ENCODE assay signal across 9 cellular contexts in the genomic region with DNA sequence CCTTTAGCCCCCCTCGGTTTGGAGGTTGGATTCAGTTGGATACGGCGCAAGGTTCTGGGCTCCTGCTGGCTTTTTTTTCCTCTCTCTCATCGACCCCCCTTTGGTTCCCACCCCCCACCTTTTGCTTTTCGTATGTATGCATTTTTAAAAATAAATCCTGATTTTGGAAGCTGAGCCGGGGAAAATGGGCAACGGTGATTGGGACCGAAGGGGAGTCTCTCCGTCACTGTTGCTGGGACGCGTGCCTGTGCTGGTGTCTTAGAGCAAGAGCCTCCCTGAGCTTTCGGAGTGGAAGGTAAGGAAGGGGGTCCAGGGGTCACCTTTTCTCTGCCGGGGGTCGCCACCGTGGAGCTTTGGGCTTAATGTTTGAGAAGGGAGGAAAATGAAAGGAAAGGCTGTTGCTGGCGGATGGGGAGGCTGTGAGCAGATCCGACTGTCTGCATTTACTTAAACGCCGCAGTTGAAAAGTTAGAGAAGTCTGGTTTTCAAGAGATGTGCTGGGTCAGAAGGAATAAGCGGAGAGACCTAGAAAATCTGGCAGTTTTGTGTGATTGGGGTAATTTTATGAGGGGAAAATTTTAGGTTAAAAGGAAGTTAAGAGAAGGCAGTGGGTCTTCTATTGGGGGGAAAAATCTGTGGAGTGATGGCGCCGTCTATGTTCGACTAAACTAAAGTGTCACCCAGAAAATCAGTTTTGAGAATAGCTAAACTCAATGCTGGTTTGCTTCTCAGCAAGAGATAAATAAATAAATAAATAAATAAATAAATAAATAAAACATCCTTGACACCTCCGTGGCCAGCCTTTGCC.
DNase-seq lines count a peak whose midpoint lies in the region; ATAC-seq and TF ChIP-seq lines count a peak whose summit lies in the region.
"Had no signal": no experiment of that assay in that cellular context is flagged by ENCODE, and none has a peak within 500 bp of the region (broad histone marks: within the 10 kb centered on the region; RNA-seq: fewer than 3 reads in every experiment).

No MANE protein-coding gene starts in this region.

- H3K4me3 ChIP-seq in GM12864 (ENCODE audit: low read depth, low read length), result peak overlapping the region; percentile 41
- peak overlapping the region; percentile 53 for H3K4me3 ChIP-seq in fibroblast of mammary gland (ENCODE audit: control insufficient read depth, low read depth, low read length)
- peak overlapping the region; percentile 60 for H3K4me3 ChIP-seq in neuron (ENCODE audit: low read length)

- peak overlapping the region; percentile 54 for H3K27ac ChIP-seq in 22Rv1
- H3K27ac ChIP-seq: foreskin keratinocyte had no signal

- H3K27me3 Mint-ChIP-seq in T-helper 2 cell treated with Interferon-gamma antibody and Interleukin-4, amounts not matched to agents 5 μg/mL and 100 μg/mL, for 36 hours (ENCODE audit: low read depth), result peaks cover 53% of the 10 kb centered on the region

- TF ChIP-seq CTCF in 22Rv1 (IDR thresholded peaks at IDR 0.05) (no peak), GM12864 (IDR thresholded peaks at IDR 0.05; ENCODE audit: low read depth, low read length, missing control alignments) (no peak), fibroblast of mammary gland (conservative IDR thresholded peaks at IDR 0.05; ENCODE audit: control insufficient read depth, insufficient read depth, low read depth, low read length) (no peak)

- H3K4me3 Mint-ChIP-seq in T-helper 2 cell treated with Interferon-gamma antibody and Interleukin-4, amounts not matched to agents 5 μg/mL and 100 μg/mL, for 36 hours, result peak overlapping the region; percentile 82

- H3K4me1 ChIP-seq in neuron (ENCODE audit: insufficient read depth, low read length), result peaks cover 35% of the 10 kb centered on the region
- H3K4me1 ChIP-seq: foreskin keratinocyte had no signal

- H3K4me1 Mint-ChIP-seq in T-helper 2 cell treated with Interferon-gamma antibody and Interleukin-4, amounts not matched to agents 5 μg/mL and 100 μg/mL, for 36 hours (ENCODE audit: low read depth), result peaks cover 12% of the 10 kb centered on the region

- H2AFZ ChIP-seq in neuron (ENCODE audit: low read depth, low read length), result peak overlapping the region; percentile 98

- ATAC-seq in HG03045 (IDR thresholded peaks at IDR 0.05; ENCODE audit: unreplicated experiment), result no peak
- ATAC-seq in HG02973 (IDR thresholded peaks at IDR 0.05; ENCODE audit: unreplicated experiment), result no peak

- H3K27me3 ChIP-seq in neuron (ENCODE audit: insufficient read depth, low read length), result no peaks in the 10 kb centered on the region

- H3K9me3 Mint-ChIP-seq in T-helper 2 cell treated with Interferon-gamma antibody and Interleukin-4, amounts not matched to agents 5 μg/mL and 100 μg/mL, for 36 hours, result no peaks in the 10 kb centered on the region

- peaks cover 9% of the 10 kb centered on the region for H3K36me3 ChIP-seq in neuron (ENCODE audit: insufficient read depth, low read length)

- H3K36me3 Mint-ChIP-seq in T-helper 2 cell treated with Interferon-gamma antibody and Interleukin-4, amounts not matched to agents 5 μg/mL and 100 μg/mL, for 36 hours (ENCODE audit: low read depth), result no peaks in the 10 kb centered on the region

- DNase-seq in GM12864 (ENCODE audit: low read depth), result no peak
- DNase-seq in T-helper 2 cell treated with Interferon-gamma antibody and Interleukin-4, amounts not matched to agents 5 μg/mL and 100 μg/mL, for 36 hours (ENCODE audit: low spot score), result no peak
- DNase-seq in fibroblast of mammary gland (ENCODE audit: low read depth), result no peak
- DNase-seq in SHP77 (lab: John Stamatoyannopoulos, UW), result no peak

- no peaks in the 10 kb centered on the region for H3K9me3 ChIP-seq in neuron (ENCODE audit: low read length)

- no peak overlapping the region for H3K27ac Mint-ChIP-seq in T-helper 2 cell treated with Interferon-gamma antibody and Interleukin-4, amounts not matched to agents 5 μg/mL and 100 μg/mL, for 36 hours
